Comparison of ENCODE assay signal across 31 cellular contexts in the genomic region with DNA sequence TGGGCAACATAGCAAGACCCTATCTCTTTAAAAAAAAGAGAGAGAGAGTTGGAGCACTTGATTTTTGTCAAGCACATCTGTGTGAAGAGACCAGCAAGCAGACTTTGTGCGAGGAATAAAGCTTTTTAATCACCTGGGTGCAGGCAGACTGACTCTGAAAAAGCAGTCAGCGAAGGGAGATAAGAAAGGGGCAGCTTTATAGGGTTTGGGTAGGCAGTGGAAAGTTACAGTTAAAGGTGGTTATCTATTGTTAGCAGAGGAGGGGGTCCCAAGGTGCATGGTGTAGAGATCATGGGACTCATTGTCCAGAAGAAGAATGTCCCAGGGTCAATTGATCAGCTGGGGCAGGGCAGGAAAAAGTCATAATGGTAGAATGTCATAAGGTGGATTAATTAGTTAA. TPM values are rescaled to one million over a fixed set of nuclear protein-coding genes. Genes with fewer than 3 reads are reported as not detected.
"Had no signal": no experiment of that assay in that cellular context is flagged by ENCODE, and none has a peak within 500 bp of the region (broad histone marks: within the 10 kb centered on the region; RNA-seq: fewer than 3 reads in every experiment).

No MANE protein-coding gene starts in this region.

- H3K4me3 ChIP-seq: adrenal gland, Peyer's patch, SJSA1 had no signal

- H3K9ac ChIP-seq: SK-N-SH had no signal

- H3K4me2 ChIP-seq: SK-N-SH had no signal

- DNase-seq: activated B cell treated with CpG ODN at 0.5 μM for 24 hours; activated CD4-positive, alpha-beta memory T cell treated with anti-CD3 and anti-CD28 coated beads for 36 hours; activated CD4-positive, alpha-beta T cell treated with anti-CD3 and anti-CD28 coated beads for 4 hours; activated CD4-positive, alpha-beta T cell treated with anti-CD3 and anti-CD28 coated beads, Interleukin-2, amount 50 U/mL, for 1 hour; activated CD4-positive, CD25-positive, alpha-beta regulatory T cell treated with anti-CD3 and anti-CD28 coated beads, Interleukin-2, amount 50 U/mL, for 72 hours; activated CD8-positive, alpha-beta memory T cell treated with anti-CD3 and anti-CD28 coated beads, Interleukin-2, amount 50 U/mL, for 4 hours; activated naive CD4-positive, alpha-beta T cell; activated T-cell treated with anti-CD3 and anti-CD28 coated beads for 4 hours; activated T-cell treated with anti-CD3 and anti-CD28 coated beads, Interleukin-2, amount 50 U/mL, for 4 hours; adrenal gland; caudate nucleus; cerebellar nuclear complex; NCI-H1092 treated with DMSO at 0.1 percent for 48 hours; NCI-H1417 treated with DMSO at 0.1 percent for 48 hours; NCI-H187 treated with DMSO at 0.1 percent for 48 hours; NCI-H2081; NCI-H2171 treated with DMSO at 0.1 percent for 48 hours; NCI-H226; NCI-H446 treated with DMSO at 0.1 percent for 48 hours; PC-3; Peyer's patch; RPMI8226; SHP77 treated with DMSO at 0.1 percent for 48 hours; SK-N-SH had no signal

- H3K27ac ChIP-seq: adrenal gland, Peyer's patch, SJSA1 had no signal

- H3K27ac Mint-ChIP-seq: activated B cell treated with CpG ODN at 0.5 μM for 24 hours; activated CD4-positive, alpha-beta memory T cell treated with anti-CD3 and anti-CD28 coated beads for 36 hours; activated naive CD4-positive, alpha-beta T cell treated with anti-CD3 and anti-CD28 coated beads, Interleukin-2, amount 50 U/mL, for 72 hours; activated T-helper 1 cell treated with anti-CD3 and anti-CD28 coated beads, Interleukin-12 subunit alpha, Interleukin-12 subunit beta, Interleukin-2, Interleukin-4 antibody, amounts not matched to agents 30 ng/mL and 10 ng/mL and 1 ng/mL, durations not matched to agents 14 hours and 24 hours and 36 hours; brain; T-helper 1 cell treated with Interleukin-12 subunit alpha and Interleukin-12 subunit beta and Interleukin-4 antibody, amounts not matched to agents 30 μg/mL and 1 μg/mL, for 36 hours; T-helper 2 cell treated with Interferon-gamma antibody and Interleukin-4, amounts not matched to agents 5 μg/mL and 100 μg/mL, for 36 hours had no signal

- H3K4me1 ChIP-seq: adrenal gland, Peyer's patch had no signal

- H3K4me3 Mint-ChIP-seq: activated B cell treated with CpG ODN at 0.5 μM for 24 hours; activated CD4-positive, alpha-beta memory T cell treated with anti-CD3 and anti-CD28 coated beads for 36 hours; activated T-cell treated with anti-CD3 and anti-CD28 coated beads, Interleukin-2, amount 50 U/mL, for 4 hours; activated T-helper 1 cell treated with anti-CD3 and anti-CD28 coated beads, Interleukin-12 subunit alpha, Interleukin-12 subunit beta, Interleukin-2, Interleukin-4 antibody, amounts not matched to agents 30 ng/mL and 10 ng/mL and 1 ng/mL, durations not matched to agents 14 hours and 24 hours and 36 hours; brain; T-helper 1 cell treated with Interleukin-12 subunit alpha and Interleukin-12 subunit beta and Interleukin-4 antibody, amounts not matched to agents 30 μg/mL and 1 μg/mL, for 36 hours; T-helper 2 cell treated with Interferon-gamma antibody and Interleukin-4, amounts not matched to agents 5 μg/mL and 100 μg/mL, for 36 hours had no signal

- H3K36me3 ChIP-seq: adrenal gland, Peyer's patch, SJSA1 had no signal

- H3K27me3 ChIP-seq: adrenal gland, Peyer's patch, SJSA1 had no signal

- H3K36me3 Mint-ChIP-seq: brain had no signal

- H3K9me3 Mint-ChIP-seq: brain had no signal

- FAIRE-seq: bronchial epithelial cell had no signal

- H3K9me3 ChIP-seq: adrenal gland, SK-N-SH had no signal

- H3K27me3 Mint-ChIP-seq: activated B cell treated with CpG ODN at 0.5 μM for 24 hours; activated CD4-positive, alpha-beta memory T cell treated with anti-CD3 and anti-CD28 coated beads for 36 hours; brain had no signal

- H3K4me1 Mint-ChIP-seq: activated B cell treated with CpG ODN at 0.5 μM for 24 hours, brain had no signal

RNA-seq across cellular contexts. Expression of a gene that starts 34.4 kb away (rescaled TPM):
- total RNA-seq: activated CD4-positive, alpha-beta memory T cell treated with anti-CD3 and anti-CD28 coated beads for 36 hours; activated T-helper 1 cell treated with anti-CD3 and anti-CD28 coated beads, Interleukin-12 subunit alpha, Interleukin-12 subunit beta, Interleukin-2, Interleukin-4 antibody, amounts not matched to agents 30 ng/mL and 10 ng/mL and 1 ng/mL, durations not matched to agents 14 hours and 24 hours and 36 hours; SJSA1 had no signal
